Comparison of ENCODE assay signal across 1 cellular context in genomic region chr22:47053013-47053864, GRCh38.
TF ChIP-seq lines count a peak whose summit lies in the region.

No MANE protein-coding gene starts in this region.

TF ChIP-seq in SK-N-SH treated with all-trans-retinoic acid at 6 μM for 48 hours, 23 proteins besides CTCF, POLR2A, EP300 and RAD21 (continued from another document):
- TF ChIP-seq CSRNP3 (CRISPR knock-in tag; IDR thresholded peaks at IDR 0.05) = no peak
TF ChIP-seq in SK-N-SH treated with all-trans-retinoic acid at 6 μM for 48 hours: peak in this region for 0.
